Comparison of ENCODE assay signal across 20 cellular contexts in genomic region chr1:1268284-1268682, GRCh38. TPM values are rescaled to one million over a fixed set of nuclear protein-coding genes. Genes with fewer than 3 reads are reported as not detected.
A peak's percentile ranks its signal among the peaks of the same experiment; 100 is the strongest.
DNase-seq lines count a peak whose midpoint lies in the region; ATAC-seq and TF ChIP-seq lines count a peak whose summit lies in the region.
"Had no signal": no experiment of that assay in that cellular context is flagged by ENCODE, and none has a peak within 500 bp of the region (broad histone marks: within the 10 kb centered on the region; RNA-seq: fewer than 3 reads in every experiment).

No MANE protein-coding gene starts in this region.

- CTCF ChIA-PET in AG04450 (lab: Charles Lee) (no interaction called here), IMR-90 (lab: Yijun Ruan, JAX) (interaction anchor here (0.6 kb wide), 1 partner anchor 313 kb away, joined by 3 read pairs; no protein-coding TSS in a partner anchor)

- TF ChIP-seq CTCF in AG04450 (IDR thresholded peaks at IDR 0.05; ENCODE audit: low read depth, low read length) = no peak
- no peak for TF ChIP-seq CTCF in IMR-90 (conservative IDR thresholded peaks at IDR 0.05; ENCODE audit: low read depth, low read length)

- H3K36me3 ChIP-seq in IMR-90 (ENCODE audit: control insufficient read depth, insufficient read depth, low read length) = peaks cover 47% of the 10 kb centered on the region

- no peak overlapping the region for H3K27ac Mint-ChIP-seq in naive thymus-derived CD8-positive, alpha-beta T cell
- H3K27ac Mint-ChIP-seq: CD8-positive, alpha-beta T cell had no signal

- WGBS in IMR-90 (ENCODE audit: extremely low coverage in 2 of 2, insufficient read length in 1 of 2), 2 experiments = 100% methylated on average over 5 of the region's 13 CpGs; no CpG with 5 or more reads in 1 of the 2 experiments

- H3K4me1 ChIP-seq in IMR-90 (ENCODE audit: control insufficient read depth, insufficient read depth, low read length) = peaks cover 41% of the 10 kb centered on the region

- no peaks in the 10 kb centered on the region for H3K9me3 Mint-ChIP-seq in naive thymus-derived CD8-positive, alpha-beta T cell
- H3K9me3 Mint-ChIP-seq: CD8-positive, alpha-beta T cell had no signal

- peaks cover 28% of the 10 kb centered on the region for H4K20me1 ChIP-seq in IMR-90 (ENCODE audit: insufficient read depth, low read length)

- H3K4ac ChIP-seq in IMR-90 (ENCODE audit: low read depth, low read length) = peak overlapping the region; percentile 48; the same call in 1 of the 2 replicates

- H3K4me3 ChIP-seq in AG04450 (ENCODE audit: low read depth, low read length) (no peak overlapping the region), IMR-90 (ENCODE audit: insufficient read depth, low read depth, low read length) (no peak overlapping the region)
- H3K4me3 ChIP-seq: BLaER1 treated with 17β-estradiol and CSF1 and Interleukin-3, amounts not matched to agents 10 nM and 100 nM; SK-N-MC had no signal

- H2BK15ac ChIP-seq in IMR-90 (ENCODE audit: low read depth, low read length) = no peak overlapping the region

- H3K18ac ChIP-seq in IMR-90 (ENCODE audit: low read depth, low read length) = no peak overlapping the region

- peaks cover 32% of the 10 kb centered on the region for H3K9me1 ChIP-seq in IMR-90 (ENCODE audit: insufficient read depth, low read length)

- H3K27ac ChIP-seq in AG04450 (ENCODE audit: low read depth, low read length) (peak overlapping the region; percentile 21), IMR-90 (ENCODE audit: insufficient read depth, low read length) (peak overlapping the region; percentile 6; the same call in 1 of the 2 replicates)
- H3K27ac ChIP-seq: BLaER1 treated with 17β-estradiol and CSF1 and Interleukin-3, amounts not matched to agents 10 nM and 100 nM; KMS-11; SK-N-MC had no signal

- no peak overlapping the region for H3K56ac ChIP-seq in IMR-90 (ENCODE audit: extremely low read depth, insufficient read depth, low read length)

- no peak for ATAC-seq in IMR-90 (ENCODE audit: low read depth)
- no peak for ATAC-seq in naive thymus-derived CD8-positive, alpha-beta T cell
- ATAC-seq: CD8-positive, alpha-beta T cell had no signal

- no peak overlapping the region; the same call in 1 of the 2 replicates for H2AK5ac ChIP-seq in IMR-90 (ENCODE audit: low read depth, low read length)

- POLR2A ChIA-PET in AG04450 (lab: Yijun Ruan, JAX) (no interaction called here), IMR-90 (lab: Charles Lee; ENCODE audit: unreplicated experiment) (no interaction called here)
- POLR2A ChIA-PET in naive thymus-derived CD8-positive, alpha-beta T cell (lab: Charles Lee) = no interaction called here

- intact Hi-C loops in IMR-90 (cut with micrococcal nuclease) = no loop called here

- no peak overlapping the region for H2BK20ac ChIP-seq in IMR-90 (ENCODE audit: low read depth, low read length)

- no peak overlapping the region for H3K9ac ChIP-seq in IMR-90 (ENCODE audit: low read depth, low read length)
- H3K9ac ChIP-seq: KMS-11 had no signal

- no peak for TF ChIP-seq RAD21 in IMR-90 (IDR thresholded peaks at IDR 0.05; ENCODE audit: low read length)

- H3K9me3 ChIP-seq in AG04450 (ENCODE audit: control insufficient read depth, insufficient read depth, low read length) (no peaks in the 10 kb centered on the region; the same call in 1 of the 2 replicates), IMR-90 (ENCODE audit: control insufficient read depth, insufficient read depth, low read length) (no peaks in the 10 kb centered on the region)
- H3K9me3 ChIP-seq: BLaER1 treated with 17β-estradiol and CSF1 and Interleukin-3, amounts not matched to agents 10 nM and 100 nM had no signal

- TF ChIP-seq POLR2A in IMR-90 (IDR thresholded peaks at IDR 0.05; ENCODE audit: low read depth, low read length) (no peak), erythroblast (IDR thresholded peaks at IDR 0.05; ENCODE audit: low read length) (peak; percentile 11)

- H3K4me3 Mint-ChIP-seq in naive thymus-derived CD8-positive, alpha-beta T cell = peak overlapping the region in 2 of 10 donors; percentile 1 to 26
- H3K4me3 Mint-ChIP-seq: CD8-positive, alpha-beta T cell had no signal

- H4K8ac ChIP-seq in IMR-90 (ENCODE audit: low read depth in 2 of 2, low read length in 2 of 2) = no peak overlapping the region; a peak in 1 of 4 replicates

- no peak overlapping the region for H2AFZ ChIP-seq in IMR-90 (replicated peaks; ENCODE audit: low read length, poor library complexity)

- H3K4me2 ChIP-seq in IMR-90 (ENCODE audit: low read depth, low read length) = no peak overlapping the region
- H3K4me2 ChIP-seq: BLaER1 treated with 17β-estradiol and CSF1 and Interleukin-3, amounts not matched to agents 10 nM and 100 nM; KMS-11 had no signal

- no peak overlapping the region for H3K14ac ChIP-seq in IMR-90 (replicated peaks; ENCODE audit: low read depth, low read length)

- no peak overlapping the region for H2AK9ac ChIP-seq in IMR-90 (replicated peaks; ENCODE audit: low read depth, low read length, poor library complexity)

- in situ Hi-C loops in IMR-90 (cut with MboI; ENCODE audit: low sequenced_read_pairs) = no loop called here

- H3K27me3 Mint-ChIP-seq in naive thymus-derived CD8-positive, alpha-beta T cell = no peaks in the 10 kb centered on the region

- dilution Hi-C loops in IMR-90 (cut with HindIII; ENCODE audit: low sequenced_read_pairs, unreplicated experiment) = no loop called here

- no TSS peak for BruUV-seq in IMR-90 (replicated peaks; lab: Mats Ljungman, UMichigan)

- no peak overlapping the region for H2BK120ac ChIP-seq in IMR-90 (ENCODE audit: low read depth, low read length)

- peaks cover 0 to 46% (median 1%) of the 10 kb centered on the region in 3 donors for H3K36me3 Mint-ChIP-seq in naive thymus-derived CD8-positive, alpha-beta T cell

- 0 out of 2 replicates have a peak overlapping the region, but pooled peaks have one; percentile 43 for H3K23ac ChIP-seq in IMR-90 (ENCODE audit: low read depth, low read length)

- H2BK5ac ChIP-seq in IMR-90 (ENCODE audit: low read depth, low read length, poor library complexity, severe bottlenecking) = no peak overlapping the region

- peaks cover 16 to 52% of the 10 kb centered on the region in 2 experiments for H3K79me1 ChIP-seq in IMR-90 (ENCODE audit: low read depth in 1 of 2, low read length in 2 of 2)

- H3K27me3 ChIP-seq in AG04450 (ENCODE audit: control insufficient read depth, insufficient read depth, low read length) (no peaks in the 10 kb centered on the region), IMR-90 (ENCODE audit: control insufficient read depth, insufficient read depth, low read length) (no peaks in the 10 kb centered on the region)
- H3K27me3 ChIP-seq: BLaER1 treated with 17β-estradiol and CSF1 and Interleukin-3, amounts not matched to agents 10 nM and 100 nM had no signal

- no peak overlapping the region for H4K5ac ChIP-seq in IMR-90 (ENCODE audit: low read depth, low read length)

- DNase-seq in AG04450 (ENCODE audit: low read depth, low spot score) (no peak), IMR-90 (no peak), erythroblast (lab: John Stamatoyannopoulos, UW) (no peak), HT-29 (ENCODE audit: low spot score) (no peak), NCI-H2107 treated with DMSO at 0.1 percent for 48 hours (lab: John Stamatoyannopoulos, UW; ENCODE audit: unreplicated experiment) (no peak)
- DNase-seq in naive thymus-derived CD8-positive, alpha-beta T cell = no peak
- DNase-seq: Calu3; CD8-positive, alpha-beta T cell; GF-D8; GOT3; MV-4-11; NCI-H187; NCI-H2107; NCI-H2227 treated with DMSO at 0.1 percent for 48 hours; NCI-H510A treated with DMSO at 0.1 percent for 48 hours; NCI-H774; SHP77 had no signal

- no peak overlapping the region for H4K91ac ChIP-seq in IMR-90 (ENCODE audit: insufficient read depth, low read depth, low read length)

- H3K4me1 Mint-ChIP-seq in naive thymus-derived CD8-positive, alpha-beta T cell = peaks cover 30 to 63% (median 43%) of the 10 kb centered on the region in 4 donors

RNA-seq across cellular contexts. Expression of gene UBE2J2, which starts 5.4 kb away (rescaled TPM):
- 31.1 and 31.4 TPM in 2 replicates for polyA plus RNA-seq in AG04450 (2011; rRNA removed)
- 16.3 and 17.6 TPM in 2 replicates for polyA minus RNA-seq in AG04450 (2011; rRNA and poly(A)+ RNA removed)
- total RNA-seq in IMR-90 (2012; rRNA removed) = 20.3 and 20.6 TPM in 2 replicates
- 62.3 and 67.5 TPM in 2 replicates for polyA plus RNA-seq in IMR-90 (2012; rRNA removed)
- polyA plus RNA-seq in IMR-90 (2012; cell fraction: cytosol; rRNA removed) = 55.5 and 69.4 TPM in 2 replicates
- polyA plus RNA-seq in IMR-90 (2012; cell fraction: nucleus; rRNA removed; ENCODE audit: low replicate concordance) = 93.5 and 102 TPM in 2 replicates
- total RNA-seq in HT-29 (2014; rRNA removed; shearing (Covaris generic)) = 93.1 and 94.4 TPM in 2 replicates
- 100 to 1,000 TPM; 104 to 105 TPM for total RNA-seq in naive thymus-derived CD8-positive, alpha-beta T cell
- 10 to 100 TPM; 84.7 to 92.9 (median 85.8) TPM for polyA plus RNA-seq in naive thymus-derived CD8-positive, alpha-beta T cell

RNA-seq across cellular contexts. Expression of gene SCNN1D, which starts 12.0 kb away (rescaled TPM):
- 1.5 and 1.8 TPM in 2 replicates for polyA plus RNA-seq in AG04450 (2011; rRNA removed)
- polyA minus RNA-seq in AG04450 (2011; rRNA and poly(A)+ RNA removed) = 0.37 and 1.1 TPM in 2 replicates
- 0.18 and 0.28 TPM in 2 replicates for total RNA-seq in IMR-90 (2012; rRNA removed)
- polyA plus RNA-seq in IMR-90 (2012; rRNA removed) = 3.7 and 4.4 TPM in 2 replicates
- polyA plus RNA-seq in IMR-90 (2012; cell fraction: cytosol; rRNA removed) = 1.7 and 3.1 TPM in 2 replicates
- polyA plus RNA-seq in IMR-90 (2012; cell fraction: nucleus; rRNA removed; ENCODE audit: low replicate concordance) = 45.3 and 115 TPM in 2 replicates
- 0.48 and 0.50 TPM in 2 replicates for total RNA-seq in HT-29 (2014; rRNA removed; shearing (Covaris generic))
- total RNA-seq in naive thymus-derived CD8-positive, alpha-beta T cell = 10 to 100 TPM; 11.8 to 17.4 TPM
- polyA plus RNA-seq in naive thymus-derived CD8-positive, alpha-beta T cell = under 1 TPM in 2 of 3 donors, not detected in 1; 0.06 to 0.58 TPM

RNA-seq across cellular contexts. Expression of gene C1QTNF12, which starts 21.8 kb away (rescaled TPM):
- polyA plus RNA-seq in AG04450 (2011; rRNA removed) (0.21 and 0.51 TPM in 2 replicates), IMR-90 (2012; rRNA removed) (1.1 and 2.6 TPM in 2 replicates)
- not detected in 2 replicates for polyA minus RNA-seq in AG04450 (2011; rRNA and poly(A)+ RNA removed)
- total RNA-seq in IMR-90 (2012; rRNA removed) = 0.36 TPM in 1 of 2 replicates, not detected in the other
- 0.65 and 0.84 TPM in 2 replicates for polyA plus RNA-seq in IMR-90 (2012; cell fraction: cytosol; rRNA removed)
- polyA plus RNA-seq in IMR-90 (2012; cell fraction: nucleus; rRNA removed; ENCODE audit: low replicate concordance) = 8.4 and 27.4 TPM in 2 replicates
- 4.1 and 6.0 TPM in 2 replicates for total RNA-seq in HT-29 (2014; rRNA removed; shearing (Covaris generic))
- total RNA-seq in naive thymus-derived CD8-positive, alpha-beta T cell = 1 to 10 TPM; 5.0 to 7.1 TPM
- polyA plus RNA-seq in naive thymus-derived CD8-positive, alpha-beta T cell = under 1 TPM in 1 of 3 donors, not detected in 2; 0.22 TPM

RNA-seq across cellular contexts. Expression of gene B3GALT6, which starts 36.2 kb away (rescaled TPM):
- polyA plus RNA-seq in AG04450 (2011; rRNA removed) = 15.2 and 15.7 TPM in 2 replicates
- 7.1 TPM in 2 replicates for polyA minus RNA-seq in AG04450 (2011; rRNA and poly(A)+ RNA removed)
- 12.2 and 18.3 TPM in 2 replicates for total RNA-seq in IMR-90 (2012; rRNA removed)
- 23.0 and 29.2 TPM in 2 replicates for polyA plus RNA-seq in IMR-90 (2012; rRNA removed)
- polyA plus RNA-seq in IMR-90 (2012; cell fraction: cytosol; rRNA removed) = 24.3 and 37.0 TPM in 2 replicates
- polyA plus RNA-seq in IMR-90 (2012; cell fraction: nucleus; rRNA removed; ENCODE audit: low replicate concordance) = 10.2 and 16.5 TPM in 2 replicates
- total RNA-seq in HT-29 (2014; rRNA removed; shearing (Covaris generic)) = 84.2 and 87.7 TPM in 2 replicates
- 10 to 100 TPM; 21.4 to 23.6 TPM for total RNA-seq in naive thymus-derived CD8-positive, alpha-beta T cell
- 10 to 100 TPM in 2 of 3 donors, 1 to 10 TPM in 1; 8.8 to 24.6 (median 14.6) TPM for polyA plus RNA-seq in naive thymus-derived CD8-positive, alpha-beta T cell

RNA-seq across cellular contexts. Expression of gene SDF4, which starts 36.5 kb away (rescaled TPM):
- polyA plus RNA-seq in AG04450 (2011; rRNA removed) (109 and 115 TPM in 2 replicates), IMR-90 (2012; rRNA removed) (250 and 252 TPM in 2 replicates)
- 62.5 and 69.7 TPM in 2 replicates for polyA minus RNA-seq in AG04450 (2011; rRNA and poly(A)+ RNA removed)
- total RNA-seq in IMR-90 (2012; rRNA removed) = 57.0 and 69.4 TPM in 2 replicates
- polyA plus RNA-seq in IMR-90 (2012; cell fraction: cytosol; rRNA removed) = 292 and 384 TPM in 2 replicates
- 224 and 287 TPM in 2 replicates for polyA plus RNA-seq in IMR-90 (2012; cell fraction: nucleus; rRNA removed; ENCODE audit: low replicate concordance)
- 163 and 188 TPM in 2 replicates for total RNA-seq in HT-29 (2014; rRNA removed; shearing (Covaris generic))
- total RNA-seq in naive thymus-derived CD8-positive, alpha-beta T cell = 100 to 1,000 TPM; 110 to 115 TPM
- 10 to 100 TPM; 73.8 to 86.3 (median 76.7) TPM for polyA plus RNA-seq in naive thymus-derived CD8-positive, alpha-beta T cell
